ENCODE assay signal across 17 cellular contexts in genomic region chr9:83066771-83067170, GRCh38. TPM values are rescaled to one million over a fixed set of nuclear protein-coding genes. Genes with fewer than 3 reads are reported as not detected.
DNase-seq lines count a peak whose midpoint lies in the region; ATAC-seq, FAIRE-seq and TF ChIP-seq lines count a peak whose summit lies in the region.
"Had no signal": no experiment of that assay in that cellular context is flagged by ENCODE, and none has a peak within 500 bp of the region (broad histone marks: within the 10 kb centered on the region; RNA-seq: fewer than 3 reads in every experiment).

No MANE protein-coding gene starts in this region.

- peak overlapping the region; percentile 66 for H3K27ac Mint-ChIP-seq in chondrocyte (ENCODE audit: unreplicated experiment)
- H3K27ac Mint-ChIP-seq: activated naive CD8-positive, alpha-beta T cell treated with anti-CD3 and anti-CD28 coated beads, Interleukin-2, amount 50 U/mL, for 24 hours; natural killer cell; T-cell had no signal

- H3K4me1 ChIP-seq in kidney (ENCODE audit: control insufficient read depth in 1 of 2, insufficient read depth in 1 of 2, low read depth in 1 of 2, low read length in 2 of 2): peaks cover 0 to 2% of the 10 kb centered on the region in 2 donors

- no peak for FAIRE-seq in kidney (lab: Jason Lieb, UNC)
- FAIRE-seq: K562 had no signal

- peaks cover 0 to 2% of the 10 kb centered on the region in 2 donors for H3K9me3 ChIP-seq in kidney (ENCODE audit: control insufficient read depth in 1 of 2, low read length in 2 of 2)
- H3K9me3 ChIP-seq: right lobe of liver had no signal

- intact Hi-C loops in kidney (cut with DNase I): no loop called here

- H3K4me3 ChIP-seq in kidney (ENCODE audit: low read length in 2 of 2): no peak overlapping the region
- H3K4me3 ChIP-seq: K562, right lobe of liver had no signal

- H3K9ac ChIP-seq in kidney (ENCODE audit: low read length in 2 of 2): no peak overlapping the region

- H3K4me1 Mint-ChIP-seq in chondrocyte (ENCODE audit: low read depth): peaks cover 18% of the 10 kb centered on the region
- H3K4me1 Mint-ChIP-seq: activated naive CD8-positive, alpha-beta T cell treated with anti-CD3 and anti-CD28 coated beads, Interleukin-2, amount 50 U/mL, for 24 hours; natural killer cell; T-cell had no signal

- peaks cover 6% of the 10 kb centered on the region for H3K9me3 Mint-ChIP-seq in chondrocyte (ENCODE audit: low read depth)

- TF ChIP-seq CTCF in chondrocyte (IDR thresholded peaks at IDR 0.05) (no peak), kidney (IDR thresholded peaks at IDR 0.05; ENCODE audit: borderline replicate concordance, extremely low read depth, insufficient read depth) (no peak)

- no peaks in the 10 kb centered on the region for H3K36me3 Mint-ChIP-seq in chondrocyte (ENCODE audit: low read depth)
- H3K36me3 Mint-ChIP-seq: natural killer cell, T-cell had no signal

- H3K27ac ChIP-seq in kidney (ENCODE audit: low read depth in 2 of 2, low read length in 2 of 2): no peak overlapping the region
- H3K27ac ChIP-seq: right lobe of liver had no signal

- H3K27me3 Mint-ChIP-seq in chondrocyte (ENCODE audit: low read depth): peaks cover 14% of the 10 kb centered on the region

- no peak for ATAC-seq in HG03280 (IDR thresholded peaks at IDR 0.05; ENCODE audit: unreplicated experiment)
- ATAC-seq: activated CD4-positive, CD25-positive, alpha-beta regulatory T cell treated with anti-CD3 and anti-CD28 coated beads, Interleukin-2, amount 50 U/mL, for 24 hours; activated naive CD8-positive, alpha-beta T cell treated with anti-CD3 and anti-CD28 coated beads, Interleukin-2, amount 50 U/mL, for 24 hours; K562; left lobe of liver; natural killer cell; right lobe of liver; T-cell had no signal

- no peaks in the 10 kb centered on the region for H3K36me3 ChIP-seq in kidney (ENCODE audit: control insufficient read depth in 1 of 2, insufficient read depth in 2 of 2, low read length in 2 of 2)
- H3K36me3 ChIP-seq: right lobe of liver had no signal

- peak; percentile 73 for DNase-seq in EH (ENCODE audit: low read depth)
- peak; percentile 90 for DNase-seq in M059J (ENCODE audit: low read depth)
- DNase-seq in chondrocyte (ENCODE audit: low spot score): no peak
- DNase-seq in renal cortical epithelial cell (ENCODE audit: low read depth): peak; percentile 79
- DNase-seq in kidney: no peak
- DNase-seq in SHP77 (lab: John Stamatoyannopoulos, UW): no peak
- DNase-seq in NCI-H187 (lab: John Stamatoyannopoulos, UW): no peak
- DNase-seq: activated naive CD8-positive, alpha-beta T cell treated with anti-CD3 and anti-CD28 coated beads, Interleukin-2, amount 50 U/mL, for 24 hours; glutamatergic neuron; natural killer cell; NCI-H1930; right lobe of liver; T-cell had no signal

- H3K4me3 Mint-ChIP-seq in chondrocyte (ENCODE audit: unreplicated experiment): no peak overlapping the region
- H3K4me3 Mint-ChIP-seq: activated naive CD8-positive, alpha-beta T cell treated with anti-CD3 and anti-CD28 coated beads, Interleukin-2, amount 50 U/mL, for 24 hours; natural killer cell; T-cell had no signal

RNA-seq across cellular contexts. Expression of gene RASEF, which starts 3.8 kb away (rescaled TPM):
- total RNA-seq in M059J (2014; rRNA removed; shearing (Covaris generic)): 2.5 TPM in 2 replicates
- total RNA-seq in chondrocyte (0.27 to 0.41 TPM in 2 of 3 replicates, not detected in the other), renal cortical epithelial cell (18.2 and 24.3 TPM in 2 replicates), kidney (11.9 TPM)
- 2.2 TPM for polyA plus RNA-seq in kidney (ENCODE audit: insufficient read depth, low read depth, low replicate concordance)
- total RNA-seq: natural killer cell had no signal

Comparison
In these comparisons a context has a peak if more than half of its experiments do, and no peak if none do; other contexts are left out.
1. DNase-seq: peak in EH (single experiment), M059J (single experiment) and renal cortical epithelial cell (single experiment); none in chondrocyte (single experiment), kidney (single experiment), SHP77 (0 of 2) and NCI-H187 (0 of 2).